19 cellular contexts compared by ENCODE assay signal in genomic region chr2:145022021-145022670, GRCh38.
DNase-seq lines count a peak whose midpoint lies in the region; ATAC-seq, FAIRE-seq and TF ChIP-seq lines count a peak whose summit lies in the region.
"Had no signal": no experiment of that assay in that cellular context is flagged by ENCODE, and none has a peak within 500 bp of the region (broad histone marks: within the 10 kb centered on the region; RNA-seq: fewer than 3 reads in every experiment).

No MANE protein-coding gene starts in this region.

- H3K4me3 Mint-ChIP-seq in natural killer cell, result no peak overlapping the region
- H3K4me3 Mint-ChIP-seq: activated CD8-positive, alpha-beta T cell treated with anti-CD3 and anti-CD28 coated beads, Interleukin-2, amount 10 ng/mL, durations not matched to agents 7 days and 5 days; CD8-positive, alpha-beta T cell; stimulated activated memory B cell treated with anti-CD40 and anti-IgM and Interleukin-4, amounts not matched to agents 10 μg/mL and 1 μg/mL and 100 μg/mL, for 72 hours; T-cell had no signal

- TF ChIP-seq RAD21 in A549 (conservative IDR thresholded peaks at IDR 0.05 in 1 of 2, IDR thresholded peaks at IDR 0.05 in 1 of 2), result no peak

- FAIRE-seq in A549 (lab: Jason Lieb, UNC), result no peak
- FAIRE-seq: A204.1 had no signal

- H3K27ac ChIP-seq in A549 (peak overlapping the region; percentile 75 to 91), neuronal stem cell (replicated peaks; ENCODE audit: low read length) (no peak overlapping the region), hepatocyte (no peak overlapping the region), lower lobe of right lung (no peak overlapping the region)
- H3K27ac ChIP-seq: esophagus muscularis mucosa, WERI-Rb-1 had no signal

- peaks cover 6 to 9% of the 10 kb centered on the region in 2 donors for H3K4me1 Mint-ChIP-seq in natural killer cell
- H3K4me1 Mint-ChIP-seq: T-cell had no signal

- no peaks in the 10 kb centered on the region for H3K79me1 ChIP-seq in neuronal stem cell (ENCODE audit: low read depth, low read length)

- H2AFZ ChIP-seq in neuronal stem cell (ENCODE audit: low read length) (peak overlapping the region; percentile 36), hepatocyte (no peak overlapping the region)

- no peaks in the 10 kb centered on the region for H4K20me1 ChIP-seq in hepatocyte (ENCODE audit: insufficient read depth, poor library complexity, severe bottlenecking)

- 21% methylated on average over 1 of the region's 1 CpG for WGBS in A549 (ENCODE audit: missing lambda C conversion rate)
- no CpG with 5 or more reads among the region's 1 CpG for WGBS in neuronal stem cell (ENCODE audit: extremely low coverage in 2 of 2, insufficient read length in 2 of 2, insufficient replicate concordance in 1 of 2), 2 donors
- WGBS in hepatocyte (ENCODE audit: low lambda C conversion rate, missing lambda C conversion rate), result 91% methylated on average over 1 of the region's 1 CpG

- H3K18ac ChIP-seq in neuronal stem cell (ENCODE audit: low read length), result no peak overlapping the region

- peak in 1 of 2 experiments; percentile 5; a peak in 2 of 6 replicates for ATAC-seq in A549
- ATAC-seq in lower lobe of right lung, result no peak
- no peak for ATAC-seq in natural killer cell
- ATAC-seq: activated CD8-positive, alpha-beta T cell treated with anti-CD3 and anti-CD28 coated beads, Interleukin-2, amount 10 ng/mL, durations not matched to agents 7 days and 5 days; CD8-positive, alpha-beta T cell; T-cell had no signal

- no peak overlapping the region for H3K9ac ChIP-seq in neuronal stem cell (ENCODE audit: low read depth, low read length, poor library complexity)

- no peak overlapping the region for H2BK15ac ChIP-seq in neuronal stem cell (ENCODE audit: low read length)

- POLR2A ChIA-PET in A549 (lab: Yijun Ruan, JAX), result no interaction called here

- no peaks in the 10 kb centered on the region for H3K9me2 ChIP-seq in hepatocyte (replicated peaks; ENCODE audit: insufficient read depth)

- no peak for TF ChIP-seq EP300 in A549 (IDR thresholded peaks at IDR 0.05)

- H2BK120ac ChIP-seq in neuronal stem cell (ENCODE audit: low read depth, low read length), result no peak overlapping the region

- peaks cover 5 to 8% of the 10 kb centered on the region in 2 donors for H3K27me3 Mint-ChIP-seq in natural killer cell (ENCODE audit: low read depth in 2 of 2)
- H3K27me3 Mint-ChIP-seq: stimulated activated memory B cell treated with anti-CD40 and anti-IgM and Interleukin-4, amounts not matched to agents 10 μg/mL and 1 μg/mL and 100 μg/mL, for 72 hours had no signal

- H3K9me3 Mint-ChIP-seq in natural killer cell, result no peaks in the 10 kb centered on the region
- H3K9me3 Mint-ChIP-seq: CD8-positive, alpha-beta T cell; stimulated activated memory B cell treated with anti-CD40 and anti-IgM and Interleukin-4, amounts not matched to agents 10 μg/mL and 1 μg/mL and 100 μg/mL, for 72 hours; T-cell had no signal

- no peak overlapping the region for H3K4ac ChIP-seq in neuronal stem cell (ENCODE audit: low read length)

- CTCF ChIA-PET in A549 (lab: Yijun Ruan, JAX), result interaction anchor here (0.7 to 1.3 kb wide), 2 partner anchors 15 to 1637 kb away, joined by 3 to 5 read pairs; no protein-coding TSS in a partner anchor

- H3K36me3 Mint-ChIP-seq in natural killer cell, result no peaks in the 10 kb centered on the region
- H3K36me3 Mint-ChIP-seq: CD8-positive, alpha-beta T cell; stimulated activated memory B cell treated with anti-CD40 and anti-IgM and Interleukin-4, amounts not matched to agents 10 μg/mL and 1 μg/mL and 100 μg/mL, for 72 hours; T-cell had no signal

- H4K91ac ChIP-seq in neuronal stem cell (ENCODE audit: low read depth, low read length, poor library complexity), result no peak overlapping the region

- H2AK5ac ChIP-seq in neuronal stem cell (ENCODE audit: low read depth, low read length), result no peak overlapping the region

- no peaks in the 10 kb centered on the region for H3K9me3 ChIP-seq in A549
- no peaks in the 10 kb centered on the region for H3K9me3 ChIP-seq in neuronal stem cell (replicated peaks in 1 of 2; ENCODE audit: control insufficient read depth in 2 of 2, insufficient read depth in 1 of 2, low read depth in 1 of 2, low read length in 2 of 2)
- no peaks in the 10 kb centered on the region for H3K9me3 ChIP-seq in hepatocyte (ENCODE audit: low read depth)
- H3K9me3 ChIP-seq in lower lobe of right lung, result no peaks in the 10 kb centered on the region
- H3K9me3 ChIP-seq: esophagus muscularis mucosa, ovary, spleen had no signal

- no peak overlapping the region for H3K27ac Mint-ChIP-seq in natural killer cell
- H3K27ac Mint-ChIP-seq: activated CD8-positive, alpha-beta T cell treated with anti-CD3 and anti-CD28 coated beads, Interleukin-2, amount 10 ng/mL, durations not matched to agents 7 days and 5 days; CD8-positive, alpha-beta T cell; stimulated activated memory B cell treated with anti-CD40 and anti-IgM and Interleukin-4, amounts not matched to agents 10 μg/mL and 1 μg/mL and 100 μg/mL, for 72 hours; T-cell had no signal

- H3K36me3 ChIP-seq in neuronal stem cell (replicated peaks in 1 of 2; ENCODE audit: control insufficient read depth in 2 of 2, insufficient read depth in 2 of 2, low read length in 2 of 2), result no peaks in the 10 kb centered on the region
- H3K36me3 ChIP-seq in hepatocyte (replicated peaks; ENCODE audit: insufficient read depth, low read depth), result no peaks in the 10 kb centered on the region
- H3K36me3 ChIP-seq in lower lobe of right lung, result no peaks in the 10 kb centered on the region
- H3K36me3 ChIP-seq: esophagus muscularis mucosa, ovary, spleen, WERI-Rb-1 had no signal

- TF ChIP-seq POLR2A in A549 (IDR thresholded peaks at IDR 0.05; ENCODE audit: low read length), result no peak

- no peak for TF ChIP-seq CTCF in A549 (IDR thresholded peaks at IDR 0.05)
- TF ChIP-seq CTCF in hepatocyte (IDR thresholded peaks at IDR 0.05; ENCODE audit: poor library complexity), result no peak
- TF ChIP-seq CTCF in lower lobe of right lung (IDR thresholded peaks at IDR 0.05), result no peak
- TF ChIP-seq CTCF in natural killer cell (IDR thresholded peaks at IDR 0.05), result no peak

- H2BK5ac ChIP-seq in neuronal stem cell (ENCODE audit: low read length), result no peak overlapping the region

- H3K79me2 ChIP-seq in hepatocyte, result no peaks in the 10 kb centered on the region

- H3K4me3 ChIP-seq in A549, result no peak overlapping the region; the same call in 2 of the 3 replicates
- no peak overlapping the region for H3K4me3 ChIP-seq in neuronal stem cell (ENCODE audit: low read length in 2 of 2)
- no peak overlapping the region for H3K4me3 ChIP-seq in hepatocyte
- H3K4me3 ChIP-seq in lower lobe of right lung, result no peak overlapping the region
- H3K4me3 ChIP-seq: esophagus muscularis mucosa, ovary, spleen had no signal

- H4K8ac ChIP-seq in neuronal stem cell (ENCODE audit: low read depth, low read length), result no peak overlapping the region

- H3K4me2 ChIP-seq in A549 (peak overlapping the region; percentile 90), neuronal stem cell (ENCODE audit: insufficient read depth, low read length, poor library complexity, severe bottlenecking) (no peak overlapping the region), hepatocyte (no peak overlapping the region)

- DNase-seq in A549 (ENCODE audit: low read depth in 1 of 2, low spot score in 1 of 2) (peak in 1 of 2 experiments; percentile 54), NCI-H460 (ENCODE audit: extremely low read depth, low read depth) (peak; percentile 67), fibroblast of gingiva (ENCODE audit: low read depth) (peak; percentile 47), neuronal stem cell (ENCODE audit: low spot score) (no peak), hepatocyte (ENCODE audit: low spot score) (no peak), cerebellum (ENCODE audit: low spot score) (no peak), lower lobe of right lung (no peak), natural killer cell (no peak)
- DNase-seq: activated CD8-positive, alpha-beta T cell treated with anti-CD3 and anti-CD28 coated beads, Interleukin-2, amount 10 ng/mL, durations not matched to agents 7 days and 5 days; CD8-positive, alpha-beta T cell; hypothalamus; NCI-H1105; spleen; T-cell; WERI-Rb-1 had no signal

- H2BK12ac ChIP-seq in neuronal stem cell (ENCODE audit: low read length), result no peak overlapping the region

- H3K23ac ChIP-seq in neuronal stem cell (ENCODE audit: low read depth, low read length, poor library complexity), result no peak overlapping the region

- intact Hi-C loops in lower lobe of right lung (cut with DNase I) (no loop called here), natural killer cell (cut with micrococcal nuclease) (no loop called here)

- H3K4me1 ChIP-seq in A549 (peaks cover 71% of the 10 kb centered on the region), neuronal stem cell (ENCODE audit: control insufficient read depth in 2 of 2, insufficient read depth in 1 of 2, low read depth in 1 of 2, low read length in 2 of 2) (peaks cover 0 to 6% of the 10 kb centered on the region in 2 donors), hepatocyte (ENCODE audit: insufficient read depth) (peaks cover 6% of the 10 kb centered on the region), lower lobe of right lung (no peaks in the 10 kb centered on the region)

- H3K27me3 ChIP-seq in neuronal stem cell (ENCODE audit: control insufficient read depth in 3 of 3, insufficient read depth in 3 of 3, low read depth in 1 of 3, low read length in 3 of 3), result no peaks in the 10 kb centered on the region
- H3K27me3 ChIP-seq in hepatocyte, result no peaks in the 10 kb centered on the region
- H3K27me3 ChIP-seq in lower lobe of right lung (ENCODE audit: low read depth), result no peaks in the 10 kb centered on the region
- H3K27me3 ChIP-seq: esophagus muscularis mucosa, ovary, spleen had no signal

- H3K14ac ChIP-seq in neuronal stem cell (ENCODE audit: low read length), result no peak overlapping the region

TF ChIP-seq in A549, 52 proteins besides CTCF, POLR2A, EP300 and RAD21 (continues in another document):
- no peak for TF ChIP-seq EHF (CRISPR knock-in tag; IDR thresholded peaks at IDR 0.05)
- no peak for TF ChIP-seq CHD4 (IDR thresholded peaks at IDR 0.05; ENCODE audit: borderline replicate concordance)
- no peak for TF ChIP-seq NPAS2 (CRISPR knock-in tag; IDR thresholded peaks at IDR 0.05; ENCODE audit: borderline replicate concordance)
- TF ChIP-seq FOSB (CRISPR knock-in tag; IDR thresholded peaks at IDR 0.05), result no peak
- TF ChIP-seq HMGXB4 (CRISPR knock-in tag; IDR thresholded peaks at IDR 0.05; ENCODE audit: borderline replicate concordance), result no peak
- no peak for TF ChIP-seq NFE2L2 (conservative IDR thresholded peaks at IDR 0.05; ENCODE audit: low read length)

Comparison
In these comparisons a context has a peak if more than half of its experiments do, and no peak if none do; other contexts are left out.
1. DNase-seq: peak in NCI-H460 (single experiment) and fibroblast of gingiva (single experiment); none in neuronal stem cell (single experiment), hepatocyte (single experiment), cerebellum (single experiment), lower lobe of right lung (single experiment) and natural killer cell (single experiment).
2. H3K27ac ChIP-seq: peak in A549 (2 of 2); none in neuronal stem cell (single experiment), hepatocyte (single experiment) and lower lobe of right lung (single experiment).